Comparison of ENCODE assay signal across 24 cellular contexts in genomic region chrX:12372111-12372510, GRCh38.
DNase-seq lines count a peak whose midpoint lies in the region; ATAC-seq, FAIRE-seq and TF ChIP-seq lines count a peak whose summit lies in the region.
"Had no signal": no experiment of that assay in that cellular context is flagged by ENCODE, and none has a peak within 500 bp of the region (broad histone marks: within the 10 kb centered on the region; RNA-seq: fewer than 3 reads in every experiment).

No MANE protein-coding gene starts in this region.

- TF ChIP-seq CTCF in bronchial epithelial cell (IDR thresholded peaks at IDR 0.05; ENCODE audit: insufficient read depth, low read length, severe bottlenecking) (no peak), GM20000 (IDR thresholded peaks at IDR 0.05; ENCODE audit: extremely low read depth, missing control alignments) (no peak), GM13976 (IDR thresholded peaks at IDR 0.05; ENCODE audit: borderline replicate concordance, control extremely low read depth, extremely low read depth, insufficient read depth, missing control alignments) (no peak)

- no peak for ATAC-seq in HG03095 (IDR thresholded peaks at IDR 0.05; ENCODE audit: unreplicated experiment)
- ATAC-seq: left lung; right cardiac atrium; stimulated activated naive B cell treated with anti-CD40 and anti-IgM and Interleukin-4, amounts not matched to agents 10 μg/mL and 1 μg/mL and 100 μg/mL, for 72 hours had no signal

- FAIRE-seq in bronchial epithelial cell (lab: Jason Lieb, UNC), result no peak
- FAIRE-seq: RCC 7860 had no signal

- no peak overlapping the region for H3K4me3 ChIP-seq in bronchial epithelial cell (ENCODE audit: low read depth, low read length)
- H3K4me3 ChIP-seq: left lung, transverse colon had no signal

- no peaks in the 10 kb centered on the region for H3K27me3 ChIP-seq in bronchial epithelial cell (ENCODE audit: control insufficient read depth, insufficient read depth, low read length)
- H3K27me3 ChIP-seq: left lung, transverse colon had no signal

- DNase-seq in AG08396 (ENCODE audit: low spot score), result peak; percentile 15
- DNase-seq in M059J (ENCODE audit: low read depth), result peak; percentile 88
- DNase-seq in bronchial epithelial cell (ENCODE audit: low read depth), result peak; percentile 89
- DNase-seq in iris pigment epithelial cell (ENCODE audit: low read depth), result peak; percentile 2
- no peak for DNase-seq in GM20000 (ENCODE audit: low spot score)
- no peak for DNase-seq in GM13976 (ENCODE audit: low spot score)
- DNase-seq in activated T-cell treated with anti-CD3 and anti-CD28 coated beads, Interleukin-2, amount 50 U/mL, for 48 hours, result no peak
- DNase-seq: activated CD4-positive, alpha-beta T cell treated with anti-CD3 and anti-CD28 coated beads for 48 hours; activated CD8-positive, alpha-beta memory T cell treated with anti-CD3 and anti-CD28 coated beads, Interleukin-2, amount 50 U/mL, for 48 hours; activated gamma-delta T cell; amniotic stem cell; CD4-positive, alpha-beta memory T cell; cerebellar nuclear complex; effector CD8-positive, alpha-beta T cell; KG1; left lung; NCI-H1105; NCI-H2171; NCI-H82; right cardiac atrium; stimulated activated naive B cell treated with anti-CD40 and anti-IgM and Interleukin-4, amounts not matched to agents 10 μg/mL and 1 μg/mL and 100 μg/mL, for 72 hours; transverse colon had no signal

- in situ Hi-C loops in GM13976 (cut with MboI; ENCODE audit: low sequenced_read_pairs, unreplicated experiment), result no loop called here

- H3K36me3 ChIP-seq in bronchial epithelial cell (ENCODE audit: control insufficient read depth, insufficient read depth, low read length), result no peaks in the 10 kb centered on the region
- H3K36me3 ChIP-seq: left lung, transverse colon had no signal

Comparison
In these comparisons a context has a peak if more than half of its experiments do, and no peak if none do; other contexts are left out.
1. DNase-seq: peak in AG08396 (single experiment), M059J (single experiment), bronchial epithelial cell (single experiment) and iris pigment epithelial cell (single experiment); none in GM20000 (single experiment), GM13976 (single experiment) and activated T-cell treated with anti-CD3 and anti-CD28 coated beads, Interleukin-2, amount 50 U/mL, for 48 hours (0 of 2).